Comparison of ENCODE assay signal across 18 cellular contexts in the genomic region with DNA sequence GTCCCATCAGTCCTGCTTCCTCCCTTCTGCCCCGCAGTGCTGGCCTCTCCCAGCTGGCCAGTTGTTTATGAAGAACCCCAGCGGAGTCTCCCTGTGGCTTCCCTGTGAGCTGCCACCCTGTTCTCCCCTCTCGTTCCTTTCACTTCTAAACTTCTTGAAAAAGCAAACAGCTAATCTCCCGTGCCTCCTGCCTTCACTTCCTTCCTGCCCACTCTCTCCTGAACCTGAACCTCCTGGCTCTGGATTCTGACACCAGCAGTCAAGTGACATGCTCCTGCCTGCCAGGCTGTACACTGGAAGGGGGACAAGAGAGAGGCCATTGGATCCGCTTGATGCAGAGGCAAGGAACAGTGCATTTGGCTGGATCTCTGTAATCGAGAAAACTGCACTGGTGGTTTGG.
DNase-seq lines count a peak whose midpoint lies in the region; ATAC-seq lines count a peak whose summit lies in the region.
"Had no signal": no experiment of that assay in that cellular context is flagged by ENCODE, and none has a peak within 500 bp of the region (broad histone marks: within the 10 kb centered on the region; RNA-seq: fewer than 3 reads in every experiment).

No MANE protein-coding gene starts in this region.

- peak overlapping the region; percentile 80 to 99 (median 90) for H3K4me2 ChIP-seq in BLaER1 treated with 17β-estradiol and CSF1 and Interleukin-3, amounts not matched to agents 10 nM and 100 nM
- H3K4me2 ChIP-seq: PC-9, SK-N-SH had no signal

- H3K4me1 ChIP-seq in BLaER1 treated with 17β-estradiol and CSF1 and Interleukin-3, amounts not matched to agents 10 nM and 100 nM = peaks cover 27 to 57% (median 46%) of the 10 kb centered on the region in 10 experiments
- H3K4me1 ChIP-seq in CD8-positive, alpha-beta memory T cell (ENCODE audit: insufficient read depth, low read length) = peaks cover 14% of the 10 kb centered on the region
- H3K4me1 ChIP-seq: heart right ventricle had no signal

- peaks cover 0 to 17% (median 4%) of the 10 kb centered on the region in 11 experiments; a peak in 7 of 22 replicates for H3K9me3 ChIP-seq in BLaER1 treated with 17β-estradiol and CSF1 and Interleukin-3, amounts not matched to agents 10 nM and 100 nM (replicated peaks in 1 of 11)
- no peaks in the 10 kb centered on the region for H3K9me3 ChIP-seq in CD8-positive, alpha-beta memory T cell (ENCODE audit: low read length)
- no peaks in the 10 kb centered on the region for H3K9me3 ChIP-seq in T-helper 17 cell (ENCODE audit: control insufficient read depth, low read length, poor library complexity, severe bottlenecking)
- H3K9me3 ChIP-seq: heart right ventricle, SK-N-SH had no signal

- peaks cover 0 to 4% (median 0%) of the 10 kb centered on the region in 11 experiments; a peak in 1 of 22 replicates for H3K36me3 ChIP-seq in BLaER1 treated with 17β-estradiol and CSF1 and Interleukin-3, amounts not matched to agents 10 nM and 100 nM
- no peaks in the 10 kb centered on the region for H3K36me3 ChIP-seq in CD8-positive, alpha-beta memory T cell (ENCODE audit: insufficient read depth, low read length)
- H3K36me3 ChIP-seq: heart right ventricle had no signal

- peak overlapping the region; percentile 7 to 67 (median 34); a peak in 18 of 22 replicates for H3K9ac ChIP-seq in BLaER1 treated with 17β-estradiol and CSF1 and Interleukin-3, amounts not matched to agents 10 nM and 100 nM
- H3K9ac ChIP-seq: SK-N-SH had no signal

- POLR2A ChIA-PET in CD8-positive, alpha-beta memory T cell (lab: Charles Lee) = no interaction called here

- H3K27me3 ChIP-seq in BLaER1 treated with 17β-estradiol and CSF1 and Interleukin-3, amounts not matched to agents 10 nM and 100 nM = no peaks in the 10 kb centered on the region
- H3K27me3 ChIP-seq in CD8-positive, alpha-beta memory T cell (ENCODE audit: insufficient read depth, low read length, poor library complexity, severe bottlenecking) = no peaks in the 10 kb centered on the region

- no peaks in the 10 kb centered on the region for H3K9me3 Mint-ChIP-seq in CD8-positive, alpha-beta memory T cell
- peaks cover 8% of the 10 kb centered on the region for H3K9me3 Mint-ChIP-seq in activated naive CD8-positive, alpha-beta T cell treated with anti-CD3 and anti-CD28 coated beads, Interleukin-2, amount 50 U/mL, for 24 hours
- H3K9me3 Mint-ChIP-seq: H9 had no signal

- CTCF ChIA-PET in CD8-positive, alpha-beta memory T cell (lab: Charles Lee) = interaction anchor here (0.7 to 1.9 kb wide), 4 partner anchors 9 to 311 kb away, joined by 3 to 4 read pairs (median 4); no protein-coding TSS in a partner anchor

- H3K36me3 Mint-ChIP-seq in CD8-positive, alpha-beta memory T cell = no peaks in the 10 kb centered on the region
- H3K36me3 Mint-ChIP-seq in T-helper 17 cell (ENCODE audit: low read depth) = no peaks in the 10 kb centered on the region
- H3K36me3 Mint-ChIP-seq in activated naive CD8-positive, alpha-beta T cell treated with anti-CD3 and anti-CD28 coated beads, Interleukin-2, amount 50 U/mL, for 24 hours (ENCODE audit: low read depth) = peaks cover 4% of the 10 kb centered on the region
- H3K36me3 Mint-ChIP-seq: brain had no signal

- peak overlapping the region in 6 of 8 donors; percentile 44 to 90 (median 59) for H3K27ac Mint-ChIP-seq in CD8-positive, alpha-beta memory T cell
- H3K27ac Mint-ChIP-seq in T-helper 17 cell = peak overlapping the region; percentile 92
- peak overlapping the region; percentile 92 for H3K27ac Mint-ChIP-seq in activated naive CD8-positive, alpha-beta T cell treated with anti-CD3 and anti-CD28 coated beads, Interleukin-2, amount 50 U/mL, for 24 hours
- H3K27ac Mint-ChIP-seq: brain had no signal

- DNase-seq in CD8-positive, alpha-beta memory T cell = no peak
- no peak for DNase-seq in T-helper 17 cell
- DNase-seq in activated naive CD8-positive, alpha-beta T cell treated with anti-CD3 and anti-CD28 coated beads, Interleukin-2, amount 50 U/mL, for 24 hours = no peak
- DNase-seq in HUDEP-2 (lab: John Stamatoyannopoulos, UW; ENCODE audit: unreplicated experiment in 76 of 76) = no peak
- DNase-seq: AML-193, H9, heart right ventricle, kidney, mesendoderm, MV-4-11, NCI-H2081, NCI-H69, PC-9, SK-N-SH had no signal

- no peaks in the 10 kb centered on the region for H3K27me3 Mint-ChIP-seq in CD8-positive, alpha-beta memory T cell
- H3K27me3 Mint-ChIP-seq in T-helper 17 cell = no peaks in the 10 kb centered on the region
- no peaks in the 10 kb centered on the region for H3K27me3 Mint-ChIP-seq in activated naive CD8-positive, alpha-beta T cell treated with anti-CD3 and anti-CD28 coated beads, Interleukin-2, amount 50 U/mL, for 24 hours

- H3K4me3 Mint-ChIP-seq in CD8-positive, alpha-beta memory T cell = peak overlapping the region in 5 of 7 donors; percentile 30 to 53 (median 35)
- peak overlapping the region; percentile 87 for H3K4me3 Mint-ChIP-seq in T-helper 17 cell
- peak overlapping the region; percentile 59 for H3K4me3 Mint-ChIP-seq in activated naive CD8-positive, alpha-beta T cell treated with anti-CD3 and anti-CD28 coated beads, Interleukin-2, amount 50 U/mL, for 24 hours
- H3K4me3 Mint-ChIP-seq: brain, H9 had no signal

- peak overlapping the region in 8 of 10 experiments; percentile 8 to 44 (median 20); a peak in 11 of 20 replicates for H3K4me3 ChIP-seq in BLaER1 treated with 17β-estradiol and CSF1 and Interleukin-3, amounts not matched to agents 10 nM and 100 nM
- no peak overlapping the region for H3K4me3 ChIP-seq in CD8-positive, alpha-beta memory T cell (ENCODE audit: low read length)
- H3K4me3 ChIP-seq: heart right ventricle, PC-9 had no signal

- ATAC-seq in T-helper 17 cell = no peak
- ATAC-seq in activated naive CD8-positive, alpha-beta T cell treated with anti-CD3 and anti-CD28 coated beads, Interleukin-2, amount 50 U/mL, for 24 hours = no peak
- no peak for ATAC-seq in GM21576 (IDR thresholded peaks at IDR 0.05; ENCODE audit: unreplicated experiment)
- ATAC-seq in activated CD4-positive, CD25-positive, alpha-beta regulatory T cell treated with anti-CD3 and anti-CD28 coated beads, Interleukin-2, amount 50 U/mL, for 24 hours = no peak
- ATAC-seq: heart right ventricle had no signal

- no peaks in the 10 kb centered on the region for H4K20me1 ChIP-seq in BLaER1 treated with 17β-estradiol and CSF1 and Interleukin-3, amounts not matched to agents 10 nM and 100 nM

- peak overlapping the region in 9 of 11 experiments; percentile 25 to 66 (median 52); a peak in 16 of 22 replicates for H3K27ac ChIP-seq in BLaER1 treated with 17β-estradiol and CSF1 and Interleukin-3, amounts not matched to agents 10 nM and 100 nM
- H3K27ac ChIP-seq in CD8-positive, alpha-beta memory T cell (ENCODE audit: low read depth, low read length) = no peak overlapping the region
- H3K27ac ChIP-seq: heart right ventricle, PC-9 had no signal

- H3K4me1 Mint-ChIP-seq in CD8-positive, alpha-beta memory T cell = peaks cover 12 to 22% (median 15%) of the 10 kb centered on the region in 3 donors
- H3K4me1 Mint-ChIP-seq in T-helper 17 cell = peaks cover 20% of the 10 kb centered on the region
- H3K4me1 Mint-ChIP-seq in activated naive CD8-positive, alpha-beta T cell treated with anti-CD3 and anti-CD28 coated beads, Interleukin-2, amount 50 U/mL, for 24 hours = peaks cover 70% of the 10 kb centered on the region
- H3K4me1 Mint-ChIP-seq: brain, H9 had no signal

Comparison
In these comparisons a context has a peak if more than half of its experiments do, and no peak if none do; other contexts are left out.
1. H3K4me3 Mint-ChIP-seq: peak in every context shown above with its lines; median percentile 87 in T-helper 17 cell; 59 in activated naive CD8-positive, alpha-beta T cell treated with anti-CD3 and anti-CD28 coated beads, Interleukin-2, amount 50 U/mL, for 24 hours; 35 in CD8-positive, alpha-beta memory T cell.